In the genomic region with DNA sequence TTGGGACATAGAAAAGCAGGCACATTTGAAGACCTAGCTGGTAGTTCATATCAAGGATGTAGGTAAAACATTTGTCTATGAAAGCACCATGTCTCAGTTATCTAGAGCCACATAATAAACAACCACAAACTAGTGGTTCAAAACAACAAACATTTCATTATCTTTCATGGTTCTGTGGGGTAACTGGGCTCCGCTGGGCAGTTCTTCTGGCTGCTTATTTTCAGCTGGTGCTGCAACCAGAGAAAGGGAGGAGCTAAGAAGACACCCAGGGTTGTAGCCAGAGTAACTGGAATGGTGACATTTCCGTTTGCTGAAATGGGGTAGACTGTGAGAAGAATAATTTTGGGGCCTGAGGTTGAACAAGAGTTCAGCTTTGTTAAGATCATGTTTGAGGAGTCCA, we compare ENCODE assay signal across 6 cellular contexts.
"Had no signal": no experiment of that assay in that cellular context is flagged by ENCODE, and none has a peak within 500 bp of the region (broad histone marks: within the 10 kb centered on the region; RNA-seq: fewer than 3 reads in every experiment).

No MANE protein-coding gene starts in this region.

- ATAC-seq: K562 had no signal

- DNase-seq: IMR-90, KBM-7, KG1 had no signal

- H3K27me3 Mint-ChIP-seq: IgD-negative memory B cell had no signal

- FAIRE-seq: K562 had no signal

- H3K36me3 Mint-ChIP-seq: IgD-negative memory B cell had no signal

- H3K27ac Mint-ChIP-seq: IgD-negative memory B cell had no signal

- H3K27ac ChIP-seq: HL-60 had no signal

- H3K4me3 ChIP-seq: K562 had no signal

- H3K4me3 Mint-ChIP-seq: IgD-negative memory B cell had no signal

- H3K4me1 Mint-ChIP-seq: IgD-negative memory B cell had no signal
